In the genomic region with DNA sequence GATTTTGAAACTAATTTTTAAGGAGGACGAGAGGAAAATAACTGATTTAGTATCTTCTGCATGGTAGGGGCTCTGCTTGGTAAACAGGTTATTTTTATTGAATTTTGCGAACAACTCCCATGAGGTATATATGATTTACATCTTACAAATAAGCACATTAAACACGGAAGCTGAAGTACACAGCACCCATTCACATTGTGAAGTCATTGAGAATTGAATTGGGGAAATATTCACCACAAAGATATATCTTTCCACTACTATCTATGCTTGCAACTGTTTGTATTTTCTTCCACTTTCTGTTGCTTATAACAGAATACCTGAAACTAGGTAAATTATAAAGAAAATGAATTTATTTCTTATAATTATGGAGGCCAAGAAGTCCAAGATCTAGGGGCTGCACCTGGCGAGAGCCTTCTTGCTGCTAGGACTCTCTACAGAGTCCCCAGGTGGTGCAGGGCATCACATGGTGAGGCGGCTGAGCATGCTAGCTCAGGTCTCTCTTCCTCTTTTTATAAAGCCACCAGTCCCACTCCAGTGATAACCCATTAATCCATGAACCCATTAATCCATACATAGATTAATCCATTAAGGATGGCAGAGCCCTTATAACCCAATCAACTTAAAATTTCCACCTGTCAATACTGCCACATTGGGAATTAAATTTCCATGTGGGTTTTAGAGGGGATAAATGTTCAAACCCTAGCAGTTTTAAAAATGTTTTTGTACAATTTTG, we compare ENCODE assay signal across 10 cellular contexts.
DNase-seq lines count a peak whose midpoint lies in the region; ATAC-seq lines count a peak whose summit lies in the region.
"Had no signal": no experiment of that assay in that cellular context is flagged by ENCODE, and none has a peak within 500 bp of the region (broad histone marks: within the 10 kb centered on the region; RNA-seq: fewer than 3 reads in every experiment).

No MANE protein-coding gene starts in this region.

- no peaks in the 10 kb centered on the region for H3K36me3 Mint-ChIP-seq in activated T-helper 17 cell treated with anti-CD3 and anti-CD28 coated beads, Interleukin-2, amount 50 U/mL, for 72 hours (ENCODE audit: low read depth)

- H3K27ac ChIP-seq in substantia nigra (ENCODE audit: low read depth, low read length, poor library complexity, severe bottlenecking): peak overlapping the region; percentile 44

- intact Hi-C loops in left ventricle myocardium superior (cut with micrococcal nuclease): no loop called here

- peak; percentile 90 for ATAC-seq in GM19397 (IDR thresholded peaks at IDR 0.05; ENCODE audit: unreplicated experiment)
- peak; percentile 75 for ATAC-seq in HG02884 (IDR thresholded peaks at IDR 0.05; ENCODE audit: unreplicated experiment)
- ATAC-seq in left ventricle myocardium superior: no peak
- ATAC-seq in activated T-helper 17 cell treated with anti-CD3 and anti-CD28 coated beads, Interleukin-2, amount 50 U/mL, for 72 hours (replicated peaks): no peak

- H3K4me1 Mint-ChIP-seq in activated T-helper 17 cell treated with anti-CD3 and anti-CD28 coated beads, Interleukin-2, amount 50 U/mL, for 72 hours: no peaks in the 10 kb centered on the region

- peaks cover 9% of the 10 kb centered on the region for H3K27me3 Mint-ChIP-seq in activated T-helper 17 cell treated with anti-CD3 and anti-CD28 coated beads, Interleukin-2, amount 50 U/mL, for 72 hours

- peaks cover 3% of the 10 kb centered on the region for H3K9me3 Mint-ChIP-seq in activated T-helper 17 cell treated with anti-CD3 and anti-CD28 coated beads, Interleukin-2, amount 50 U/mL, for 72 hours

- H3K4me3 Mint-ChIP-seq in activated T-helper 17 cell treated with anti-CD3 and anti-CD28 coated beads, Interleukin-2, amount 50 U/mL, for 72 hours: no peak overlapping the region

- no peak overlapping the region for H3K27ac Mint-ChIP-seq in activated T-helper 17 cell treated with anti-CD3 and anti-CD28 coated beads, Interleukin-2, amount 50 U/mL, for 72 hours

- DNase-seq in NCI-H82 treated with DMSO at 0.1 percent for 48 hours (lab: John Stamatoyannopoulos, UW; ENCODE audit: unreplicated experiment) (peak; percentile 65), substantia nigra (lab: John Stamatoyannopoulos, UW) (no peak), hepatic stellate cell (ENCODE audit: low spot score) (no peak), left ventricle myocardium superior (no peak), SIG-M5 (lab: John Stamatoyannopoulos, UW) (no peak)
- DNase-seq: activated gamma-delta T cell treated with Interleukin-2 at 50 U/mL for 16 hours, NCI-H510A had no signal

Comparison
In these comparisons a context has a peak if more than half of its experiments do, and no peak if none do; other contexts are left out.
1. ATAC-seq: peak in GM19397 (single experiment) and HG02884 (single experiment); none in left ventricle myocardium superior (single experiment) and activated T-helper 17 cell treated with anti-CD3 and anti-CD28 coated beads, Interleukin-2, amount 50 U/mL, for 72 hours (single experiment).